In the genomic region with DNA sequence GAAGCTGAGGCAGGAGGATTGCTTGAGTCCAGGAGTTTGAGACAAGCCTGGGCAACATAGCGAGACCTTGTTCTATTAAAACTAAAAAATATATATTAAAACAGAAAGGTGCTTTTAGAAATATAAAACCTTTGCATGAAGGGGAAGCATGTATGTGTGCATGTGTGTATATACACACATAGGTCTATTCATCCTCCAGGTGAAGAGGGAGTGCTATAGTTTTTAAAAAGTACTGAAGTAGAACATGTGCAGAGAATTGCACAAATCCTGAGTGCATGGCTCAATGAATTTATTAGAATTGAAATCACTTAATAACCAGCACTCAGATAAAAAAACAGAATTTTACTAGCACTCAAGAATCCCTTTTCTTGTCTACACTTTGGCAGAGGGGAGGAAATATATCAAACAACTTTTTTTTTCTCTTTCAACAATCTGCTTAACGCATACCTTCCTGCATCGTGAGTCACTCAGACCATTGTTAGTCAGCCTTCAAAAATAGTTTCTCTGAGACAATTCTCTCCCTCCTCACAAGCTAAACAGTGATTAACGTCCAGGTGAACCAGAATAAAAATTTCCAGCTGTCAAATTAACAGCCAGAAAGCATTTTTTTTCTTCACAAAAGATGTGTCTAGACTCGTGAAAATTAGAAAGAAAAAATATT, we compare ENCODE assay signal across 12 cellular contexts. TPM values are rescaled to one million over a fixed set of nuclear protein-coding genes. Genes with fewer than 3 reads are reported as not detected.
A peak's percentile ranks its signal among the peaks of the same experiment; 100 is the strongest.
DNase-seq lines count a peak whose midpoint lies in the region; TF ChIP-seq lines count a peak whose summit lies in the region.
"Had no signal": no experiment of that assay in that cellular context is flagged by ENCODE, and none has a peak within 500 bp of the region (broad histone marks: within the 10 kb centered on the region; RNA-seq: fewer than 3 reads in every experiment).

No MANE protein-coding gene starts in this region.

- peaks cover 0 to 2% (median 0%) of the 10 kb centered on the region in 4 donors for H3K4me1 ChIP-seq in transverse colon

- TF ChIP-seq EP300 in transverse colon (IDR thresholded peaks at IDR 0.05; ENCODE audit: low read depth): no peak

- no peaks in the 10 kb centered on the region for H3K9me3 ChIP-seq in transverse colon
- H3K9me3 ChIP-seq: tibial nerve had no signal

- TF ChIP-seq CTCF in transverse colon (IDR thresholded peaks at IDR 0.05): no peak

- DNase-seq in EL (peak; percentile 80), HPDE6-E6E7 (ENCODE audit: extremely low spot score) (peak; percentile 70), astrocyte of the hippocampus (ENCODE audit: low read depth, low spot score) (peak; percentile 74), myocyte (ENCODE audit: low read depth) (peak; percentile 46), retina (no peak), transverse colon (no peak), NCI-H2107 (lab: John Stamatoyannopoulos, UW) (no peak)
- DNase-seq: activated CD8-positive, alpha-beta memory T cell treated with anti-CD3 and anti-CD28 coated beads, Interleukin-2, amount 10 ng/mL, durations not matched to agents 7 days and 5 days; cerebellar nuclear complex; mesenchymal stem cell; NCI-H748 treated with DMSO at 0.1 percent for 48 hours had no signal

- intact Hi-C loops in transverse colon (cut with DNase I; ENCODE audit: low total_unique reads): no loop called here

- H3K4me3 ChIP-seq in transverse colon: no peak overlapping the region
- H3K4me3 ChIP-seq: tibial nerve had no signal

- TF ChIP-seq POLR2A in transverse colon (IDR thresholded peaks at IDR 0.05): no peak

- no peaks in the 10 kb centered on the region for H3K36me3 ChIP-seq in transverse colon
- H3K36me3 ChIP-seq: tibial nerve had no signal

- H3K27me3 ChIP-seq in transverse colon: no peaks in the 10 kb centered on the region
- H3K27me3 ChIP-seq: tibial nerve had no signal

- in situ Hi-C loops in transverse colon (cut with MboI; ENCODE audit: low pct_ligation_motif_present in 1 of 4, low pct_unique_long_range_greater_than_20kb in 1 of 4, low sequenced_read_pairs in 3 of 4): no loop called here

- H3K27ac ChIP-seq in transverse colon: no peak overlapping the region
- H3K27ac ChIP-seq: tibial nerve had no signal

- 45 to 52% methylated on average over 5 of the region's 5 CpGs for WGBS in transverse colon (ENCODE audit: low coverage in 1 of 2), 2 donors

RNA-seq across cellular contexts. Expression of gene NEDD1, which starts 17.7 kb away (rescaled TPM):
- total RNA-seq in myocyte: 23.8 and 27.7 TPM in 2 replicates
- polyA plus RNA-seq in myocyte (2012): 6.7 TPM
- total RNA-seq in transverse colon: 10 to 100 TPM in 1 of 4 donors, 1 to 10 TPM in 3; 5.6 to 16.7 (median 8.5) TPM

Comparison
In these comparisons a context has a peak if more than half of its experiments do, and no peak if none do; other contexts are left out.
1. DNase-seq: peak in EL (single experiment), HPDE6-E6E7 (single experiment), astrocyte of the hippocampus (single experiment) and myocyte (single experiment); none in retina (single experiment), transverse colon (single experiment) and NCI-H2107 (single experiment).